ENCODE assay signal across 8 cellular contexts in genomic region chr17:59372138-59372751, GRCh38. TPM values are rescaled to one million over a fixed set of nuclear protein-coding genes. Genes with fewer than 3 reads are reported as not detected.
DNase-seq lines count a peak whose midpoint lies in the region; ATAC-seq, FAIRE-seq and TF ChIP-seq lines count a peak whose summit lies in the region.

No MANE protein-coding gene starts in this region.

- DNase-seq in activated naive CD4-positive, alpha-beta T cell (lab: John Stamatoyannopoulos, UW), result no peak
- DNase-seq in Kasumi-1 (lab: John Stamatoyannopoulos, UW) (peak; percentile 55 to 72), astrocyte (ENCODE audit: low read depth) (peak; percentile 84), left lung (no peak), substantia nigra (lab: John Stamatoyannopoulos, UW) (peak in 13 of 49 donors; percentile 25 to 67 (median 36)), H7 (no peak), RKO (ENCODE audit: low spot score) (no peak)

- no peaks in the 10 kb centered on the region for H3K36me3 ChIP-seq in astrocyte (ENCODE audit: insufficient read depth, low read length)
- H3K36me3 ChIP-seq in left lung, result no peaks in the 10 kb centered on the region
- no peaks in the 10 kb centered on the region for H3K36me3 ChIP-seq in H7 (replicated peaks; ENCODE audit: control insufficient read depth, insufficient read depth, low read length)

- peaks cover 85% of the 10 kb centered on the region for H3K4me1 Mint-ChIP-seq in activated naive CD4-positive, alpha-beta T cell treated with anti-CD3 and anti-CD28 coated beads, Interleukin-2, amount 50 U/mL, for 24 hours
- H3K4me1 Mint-ChIP-seq in astrocyte (ENCODE audit: low read depth, unreplicated experiment), result peaks cover 87% of the 10 kb centered on the region

- no peaks in the 10 kb centered on the region for H3K9me3 Mint-ChIP-seq in activated naive CD4-positive, alpha-beta T cell treated with anti-CD3 and anti-CD28 coated beads, Interleukin-2, amount 50 U/mL, for 24 hours
- no peaks in the 10 kb centered on the region for H3K9me3 Mint-ChIP-seq in astrocyte (ENCODE audit: unreplicated experiment)

- peak; percentile 79 for ATAC-seq in left lung

- H3K36me3 Mint-ChIP-seq in activated naive CD4-positive, alpha-beta T cell treated with anti-CD3 and anti-CD28 coated beads, Interleukin-2, amount 50 U/mL, for 24 hours, result no peaks in the 10 kb centered on the region
- H3K36me3 Mint-ChIP-seq in astrocyte (ENCODE audit: low read depth, unreplicated experiment), result peaks cover 9% of the 10 kb centered on the region

- H3K27ac ChIP-seq in astrocyte (ENCODE audit: low read depth, low read length) (peak overlapping the region; percentile 13), left lung (peak overlapping the region; percentile 78 to 88), substantia nigra (ENCODE audit: low read depth, low read length, poor library complexity, severe bottlenecking) (peak overlapping the region; percentile 99)

- H3K27me3 ChIP-seq in astrocyte (ENCODE audit: insufficient read depth, low read length), result no peaks in the 10 kb centered on the region
- no peaks in the 10 kb centered on the region for H3K27me3 ChIP-seq in left lung
- H3K27me3 ChIP-seq in H7 (ENCODE audit: control insufficient read depth, insufficient read depth, low read length), result no peaks in the 10 kb centered on the region; the same call in 1 of the 2 replicates

- peak overlapping the region; percentile 54 for H3K4me2 ChIP-seq in astrocyte (ENCODE audit: low read length)

- H2AFZ ChIP-seq in astrocyte (ENCODE audit: low read depth, low read length), result no peak overlapping the region

- no peaks in the 10 kb centered on the region for H3K79me2 ChIP-seq in astrocyte (ENCODE audit: insufficient read depth, low read length)

- no peak for FAIRE-seq in astrocyte (lab: Jason Lieb, UNC)

- H3K4me3 Mint-ChIP-seq in activated naive CD4-positive, alpha-beta T cell treated with anti-CD3 and anti-CD28 coated beads, Interleukin-2, amount 50 U/mL, for 24 hours, result no peak overlapping the region
- H3K4me3 Mint-ChIP-seq in astrocyte (ENCODE audit: unreplicated experiment), result peak overlapping the region; percentile 62

- H3K9ac ChIP-seq in astrocyte (ENCODE audit: low read length), result peak overlapping the region; percentile 0

- TF ChIP-seq CTCF in astrocyte (IDR thresholded peaks at IDR 0.05; ENCODE audit: insufficient read depth, low read depth, low read length) (no peak), left lung (IDR thresholded peaks at IDR 0.05) (no peak)

- H3K27ac Mint-ChIP-seq in activated naive CD4-positive, alpha-beta T cell treated with anti-CD3 and anti-CD28 coated beads, Interleukin-2, amount 50 U/mL, for 24 hours, result peak overlapping the region; percentile 46
- H3K27ac Mint-ChIP-seq in astrocyte (ENCODE audit: unreplicated experiment), result peak overlapping the region; percentile 93

- peaks cover 50% of the 10 kb centered on the region for H3K4me1 ChIP-seq in astrocyte (ENCODE audit: insufficient read depth, low read length)
- peaks cover 51 to 93% of the 10 kb centered on the region in 2 donors for H3K4me1 ChIP-seq in left lung

- no peak overlapping the region for H3K4me3 ChIP-seq in astrocyte (ENCODE audit: insufficient read depth, low read depth, low read length)
- no peak overlapping the region for H3K4me3 ChIP-seq in left lung
- H3K4me3 ChIP-seq in H7 (ENCODE audit: insufficient read depth, low read depth, low read length), result no peak overlapping the region

- H3K9me3 ChIP-seq in astrocyte (ENCODE audit: insufficient read depth, low read depth, low read length) (no peaks in the 10 kb centered on the region), left lung (no peaks in the 10 kb centered on the region)

- H3K27me3 Mint-ChIP-seq in activated naive CD4-positive, alpha-beta T cell treated with anti-CD3 and anti-CD28 coated beads, Interleukin-2, amount 50 U/mL, for 24 hours, result no peaks in the 10 kb centered on the region
- H3K27me3 Mint-ChIP-seq in astrocyte (ENCODE audit: low read depth, unreplicated experiment), result no peaks in the 10 kb centered on the region

- H4K20me1 ChIP-seq in astrocyte (ENCODE audit: insufficient read depth, low read length), result no peaks in the 10 kb centered on the region

- intact Hi-C loops in left lung (cut with DNase I), result no loop called here

RNA-seq across cellular contexts. Expression of gene YPEL2, which starts 40.8 kb away (rescaled TPM):
- 36.2 and 41.1 TPM in 2 replicates for total RNA-seq in astrocyte
- 10 to 100 TPM; 13.8 to 23.6 TPM for total RNA-seq in left lung
- total RNA-seq in H7 (2014; rRNA removed; shearing (Covaris generic)), result 0.63 and 2.4 TPM in 2 replicates

Comparison
In these comparisons a context has a peak if more than half of its experiments do, and no peak if none do; other contexts are left out.
1. DNase-seq: peak in Kasumi-1 (2 of 2) and astrocyte (single experiment); none in activated naive CD4-positive, alpha-beta T cell (0 of 4), left lung (0 of 2), H7 (single experiment) and RKO (single experiment).
2. H3K27ac ChIP-seq: peak in every context shown above with its lines; median percentile 99 in substantia nigra; 83 in left lung; 13 in astrocyte.